In genomic region chr5:137252513-137252912, GRCh38 we compare ENCODE assay signal across 23 cellular contexts.
DNase-seq lines count a peak whose midpoint lies in the region; ATAC-seq, FAIRE-seq and TF ChIP-seq lines count a peak whose summit lies in the region.
"Had no signal": no experiment of that assay in that cellular context is flagged by ENCODE, and none has a peak within 500 bp of the region (broad histone marks: within the 10 kb centered on the region; RNA-seq: fewer than 3 reads in every experiment).

No MANE protein-coding gene starts in this region.

- DNase-seq in AG09319 (ENCODE audit: extremely low read depth, low read depth) (peak; percentile 23), M059J (ENCODE audit: low read depth) (peak; percentile 79), endothelial cell of umbilical vein (ENCODE audit: low read depth, low spot score) (no peak), osteoblast (ENCODE audit: insufficient read length, low spot score, missing footprints) (peak; percentile 57)
- DNase-seq in stimulated activated CD4-positive, alpha-beta T cell treated with anti-CD3 and anti-CD28 coated beads, Interleukin-4, amount 100 ng/mL, for 4 hours: no peak
- DNase-seq: activated CD4-positive, alpha-beta memory T cell treated with anti-CD3 and anti-CD28 coated beads, Interleukin-2, amount 10 ng/mL, durations not matched to agents 7 days and 5 days; activated CD4-positive, CD25-positive, alpha-beta regulatory T cell; activated naive CD4-positive, alpha-beta T cell treated with Interleukin-2 at 50 U/mL for 16 hours; activated T-cell treated with anti-CD3 and anti-CD28 coated beads, Interleukin-2, amount 50 U/mL, for 1 hour; left cardiac atrium; NCI-H1417 treated with DMSO at 0.1 percent for 48 hours; NCI-H2171 treated with DMSO at 0.1 percent for 48 hours; NCI-H774; nephron progenitor cell; PC-3; stimulated activated CD4-positive, alpha-beta T cell treated with anti-CD3 and anti-CD28 coated beads, Interleukin-4, amount 100 ng/mL, for 24 hours had no signal

- H3K79me2 ChIP-seq in endothelial cell of umbilical vein (ENCODE audit: control insufficient read depth, insufficient read depth, low read length): peaks cover 12% of the 10 kb centered on the region
- peaks cover 2% of the 10 kb centered on the region for H3K79me2 ChIP-seq in osteoblast (ENCODE audit: insufficient read depth, low read length)

- POLR2A ChIA-PET in endothelial cell of umbilical vein (lab: Charles Lee): no interaction called here

- H3K27ac ChIP-seq in endothelial cell of umbilical vein (ENCODE audit: insufficient read depth, low read depth, low read length): no peak overlapping the region
- peak overlapping the region; percentile 12 for H3K27ac ChIP-seq in osteoblast (ENCODE audit: low read depth, low read length)
- H3K27ac ChIP-seq: SJSA1 had no signal

- H3K4me2 ChIP-seq in endothelial cell of umbilical vein (ENCODE audit: insufficient read depth, low read length): no peak overlapping the region
- no peak overlapping the region for H3K4me2 ChIP-seq in osteoblast (ENCODE audit: insufficient read depth, low read length)
- H3K4me2 ChIP-seq: smooth muscle cell had no signal

- no peaks in the 10 kb centered on the region for H3K9me3 ChIP-seq in endothelial cell of umbilical vein (replicated peaks; ENCODE audit: control insufficient read depth, insufficient read depth, low read length)
- H3K9me3 ChIP-seq in osteoblast (ENCODE audit: low read depth, low read length): no peaks in the 10 kb centered on the region
- H3K9me3 ChIP-seq: SJSA1 had no signal

- intact Hi-C loops in endothelial cell of umbilical vein (cut with micrococcal nuclease): no loop called here

- no peak for ATAC-seq in HG03442 (IDR thresholded peaks at IDR 0.05; ENCODE audit: unreplicated experiment)
- ATAC-seq in GM18511 (IDR thresholded peaks at IDR 0.05; ENCODE audit: unreplicated experiment): no peak
- no peak for ATAC-seq in HG03039 (IDR thresholded peaks at IDR 0.05; ENCODE audit: unreplicated experiment)
- ATAC-seq: HepG2, left cardiac atrium, PC-3 had no signal

- H3K9me1 ChIP-seq in endothelial cell of umbilical vein (replicated peaks; ENCODE audit: control insufficient read depth, extremely low read depth, insufficient read depth, low read length): no peaks in the 10 kb centered on the region

- CTCF ChIA-PET in endothelial cell of umbilical vein (lab: Charles Lee): no interaction called here

- no peaks in the 10 kb centered on the region for H3K36me3 ChIP-seq in endothelial cell of umbilical vein (ENCODE audit: control insufficient read depth in 2 of 2, extremely low read depth in 1 of 2, insufficient read depth in 2 of 2, low read length in 2 of 2)
- H3K36me3 ChIP-seq in osteoblast (ENCODE audit: insufficient read depth, low read length): no peaks in the 10 kb centered on the region
- H3K36me3 ChIP-seq: SJSA1 had no signal

- peak; percentile 15 for FAIRE-seq in endothelial cell of umbilical vein (lab: Jason Lieb, UNC)
- FAIRE-seq: colon, HepG2 had no signal

- TF ChIP-seq CTCF in AG09319 (IDR thresholded peaks at IDR 0.05; ENCODE audit: low read depth, low read length) (no peak), endothelial cell of umbilical vein (IDR thresholded peaks at IDR 0.05; ENCODE audit: extremely low read depth in 1 of 2, insufficient read depth in 1 of 2, low read depth in 1 of 2, low read length in 2 of 2) (no peak), osteoblast (IDR thresholded peaks at IDR 0.05; ENCODE audit: extremely low read depth, low read depth, low read length) (no peak)

- no peak overlapping the region for H3K4me3 ChIP-seq in endothelial cell of umbilical vein (replicated peaks in 1 of 3; ENCODE audit: insufficient read depth in 1 of 3, low read depth in 1 of 3, low read length in 3 of 3)
- no peak overlapping the region for H3K4me3 ChIP-seq in osteoblast (ENCODE audit: insufficient read depth, low read length)
- H3K4me3 ChIP-seq: SJSA1, smooth muscle cell had no signal

- dilution Hi-C loops in endothelial cell of umbilical vein (cut with MboI; ENCODE audit: extremely low pct_ligation_motif_present, low sequenced_read_pairs): no loop called here

- no peak overlapping the region for H2AFZ ChIP-seq in endothelial cell of umbilical vein (ENCODE audit: low read depth, low read length)
- H2AFZ ChIP-seq in osteoblast (ENCODE audit: low read length): no peak overlapping the region

- TF ChIP-seq POLR2A in endothelial cell of umbilical vein (IDR thresholded peaks at IDR 0.05; ENCODE audit: low read depth, low read length): no peak

- H4K20me1 ChIP-seq in endothelial cell of umbilical vein (replicated peaks; ENCODE audit: control insufficient read depth, extremely low read depth, insufficient read depth, low read length) (no peaks in the 10 kb centered on the region), osteoblast (ENCODE audit: insufficient read depth, low read length) (peaks cover 45% of the 10 kb centered on the region)

- no peaks in the 10 kb centered on the region for H3K4me1 ChIP-seq in endothelial cell of umbilical vein (ENCODE audit: control insufficient read depth, extremely low read depth, insufficient read depth, low read length)
- peaks cover 17% of the 10 kb centered on the region for H3K4me1 ChIP-seq in osteoblast (ENCODE audit: insufficient read depth, low read length)

- no peaks in the 10 kb centered on the region for H3K27me3 ChIP-seq in endothelial cell of umbilical vein (ENCODE audit: control insufficient read depth in 2 of 2, insufficient read depth in 2 of 2, low read length in 2 of 2)
- no peaks in the 10 kb centered on the region for H3K27me3 ChIP-seq in osteoblast (ENCODE audit: insufficient read depth, low read length)
- H3K27me3 ChIP-seq: SJSA1 had no signal

- no peak overlapping the region for H3K9ac ChIP-seq in endothelial cell of umbilical vein (replicated peaks; ENCODE audit: extremely low read depth, insufficient read depth, low read length)

- BruUV-seq in endothelial cell of umbilical vein (replicated peaks; lab: Mats Ljungman, UMichigan): no TSS peak

TF ChIP-seq in endothelial cell of umbilical vein, 7 proteins besides CTCF, POLR2A, EP300 and RAD21:
- TF ChIP-seq MYC (IDR thresholded peaks at IDR 0.05; ENCODE audit: low read depth, low read length): no peak
- no peak for TF ChIP-seq MAX (IDR thresholded peaks at IDR 0.05; ENCODE audit: insufficient read depth, insufficient read length)
- no peak for TF ChIP-seq EZH2 (IDR thresholded peaks at IDR 0.05; ENCODE audit: borderline replicate concordance, low read depth, low read length, severe bottlenecking)
- no peak for TF ChIP-seq GATA2 (IDR thresholded peaks at IDR 0.05; ENCODE audit: insufficient read depth, insufficient read length, low read depth, low read length)

Comparison
In these comparisons a context has a peak if more than half of its experiments do, and no peak if none do; other contexts are left out.
1. DNase-seq: peak in AG09319 (single experiment), M059J (single experiment) and osteoblast (single experiment); none in endothelial cell of umbilical vein (single experiment) and stimulated activated CD4-positive, alpha-beta T cell treated with anti-CD3 and anti-CD28 coated beads, Interleukin-4, amount 100 ng/mL, for 4 hours (0 of 2).